In the genomic region with DNA sequence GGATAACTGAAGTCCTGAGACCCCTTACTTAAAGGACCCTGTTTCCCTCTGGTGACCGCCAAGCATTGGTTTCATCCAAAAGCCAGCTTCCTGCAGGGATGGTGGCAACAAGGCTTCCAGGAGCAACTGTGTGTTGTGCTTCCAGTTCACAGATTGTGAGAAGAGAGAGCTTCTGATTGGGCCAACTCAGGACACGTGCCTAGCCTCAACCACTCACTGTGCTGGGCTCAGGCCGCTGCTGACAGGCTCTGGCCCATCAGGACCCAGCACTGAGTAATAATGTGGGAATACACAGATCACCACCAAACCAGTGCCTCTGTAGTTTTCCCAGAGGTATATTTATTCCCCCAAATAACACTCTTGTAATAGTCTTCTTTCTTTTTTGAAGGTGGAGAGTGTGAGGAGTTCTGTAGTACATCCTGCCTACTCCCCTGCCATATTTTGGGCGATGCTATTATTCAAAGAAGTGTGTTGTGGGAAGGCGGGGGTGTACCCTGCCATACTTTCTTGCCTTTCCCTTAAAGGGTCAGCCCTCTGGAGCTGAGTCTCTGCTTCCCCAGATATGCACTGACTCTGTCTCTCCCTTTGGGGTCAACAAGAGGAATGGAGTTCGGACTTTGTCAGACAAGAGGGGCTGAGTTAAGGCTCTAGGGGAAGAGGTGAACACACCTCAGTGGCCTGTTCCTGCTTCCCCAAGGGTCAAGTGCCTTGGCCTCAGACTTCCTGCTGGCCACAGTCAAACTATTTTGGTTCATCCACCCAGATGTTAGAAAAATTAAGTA, we compare ENCODE assay signal across 17 cellular contexts. TPM values are rescaled to one million over a fixed set of nuclear protein-coding genes. Genes with fewer than 3 reads are reported as not detected.
DNase-seq lines count a peak whose midpoint lies in the region; FAIRE-seq and TF ChIP-seq lines count a peak whose summit lies in the region.
"Had no signal": no experiment of that assay in that cellular context is flagged by ENCODE, and none has a peak within 500 bp of the region (broad histone marks: within the 10 kb centered on the region; RNA-seq: fewer than 3 reads in every experiment).

No MANE protein-coding gene starts in this region.

- peaks cover 17% of the 10 kb centered on the region for H3K36me3 Mint-ChIP-seq in activated naive CD4-positive, alpha-beta T cell treated with anti-CD3 and anti-CD28 coated beads, Interleukin-2, amount 50 U/mL, for 24 hours
- peaks cover 6 to 28% (median 8%) of the 10 kb centered on the region in 3 donors for H3K36me3 Mint-ChIP-seq in immature natural killer cell

- peak overlapping the region; percentile 35 for H3K27ac Mint-ChIP-seq in activated naive CD4-positive, alpha-beta T cell treated with anti-CD3 and anti-CD28 coated beads, Interleukin-2, amount 50 U/mL, for 24 hours
- peak overlapping the region in 5 of 6 donors; percentile 44 to 74 (median 71) for H3K27ac Mint-ChIP-seq in immature natural killer cell

- no peak overlapping the region for H3K4me3 Mint-ChIP-seq in activated naive CD4-positive, alpha-beta T cell treated with anti-CD3 and anti-CD28 coated beads, Interleukin-2, amount 50 U/mL, for 24 hours
- no peak overlapping the region for H3K4me3 Mint-ChIP-seq in immature natural killer cell

- DNase-seq in activated naive CD4-positive, alpha-beta T cell treated with Interleukin-2 at 50 U/mL for 16 hours = no peak
- peak; percentile 47 for DNase-seq in activated CD8-positive, alpha-beta memory T cell treated with anti-CD3 and anti-CD28 coated beads, Interleukin-2, amount 50 U/mL, for 48 hours
- no peak for DNase-seq in immature natural killer cell
- no peak for DNase-seq in NCI-H187 (lab: John Stamatoyannopoulos, UW)
- DNase-seq in NCI-H2196 treated with DMSO at 0.1 percent for 48 hours (lab: John Stamatoyannopoulos, UW; ENCODE audit: unreplicated experiment) = no peak
- no peak for DNase-seq in GM12891 (ENCODE audit: insufficient read length, low spot score)
- DNase-seq: KBM-7; NCI-H1105; occipital lobe; stimulated activated CD4-positive, alpha-beta T cell treated with anti-CD3 and anti-CD28 coated beads, Interleukin-4, amount 100 ng/mL, for 4 hours; stimulated activated naive CD4-positive, alpha-beta T cell had no signal

- peaks cover 73% of the 10 kb centered on the region for H3K4me1 Mint-ChIP-seq in activated naive CD4-positive, alpha-beta T cell treated with anti-CD3 and anti-CD28 coated beads, Interleukin-2, amount 50 U/mL, for 24 hours
- peaks cover 87 to 89% of the 10 kb centered on the region in 2 donors for H3K4me1 Mint-ChIP-seq in immature natural killer cell

- no peak overlapping the region for H3K4me3 ChIP-seq in thymus (ENCODE audit: low read length)
- H3K4me3 ChIP-seq: SJSA1 had no signal

- no peaks in the 10 kb centered on the region for H3K27me3 Mint-ChIP-seq in activated naive CD4-positive, alpha-beta T cell treated with anti-CD3 and anti-CD28 coated beads, Interleukin-2, amount 50 U/mL, for 24 hours
- peaks cover 2 to 5% (median 3%) of the 10 kb centered on the region in 3 donors for H3K27me3 Mint-ChIP-seq in immature natural killer cell (ENCODE audit: low read depth in 3 of 3)

- H3K27ac ChIP-seq in thymus (ENCODE audit: low read depth) = peak overlapping the region; percentile 53
- H3K27ac ChIP-seq: SJSA1 had no signal

- H3K36me3 ChIP-seq in thymus (ENCODE audit: control insufficient read depth, insufficient read depth) = peaks cover 10% of the 10 kb centered on the region
- H3K36me3 ChIP-seq: SJSA1 had no signal

- H3K4me1 ChIP-seq in thymus (ENCODE audit: control insufficient read depth, insufficient read depth, low read length) = peaks cover 2% of the 10 kb centered on the region
- H3K4me1 ChIP-seq: SJSA1 had no signal

- no peak for TF ChIP-seq POLR2A in GM12891 (IDR thresholded peaks at IDR 0.05; ENCODE audit: low read depth, low read length)

- no peaks in the 10 kb centered on the region for H3K9me3 Mint-ChIP-seq in activated naive CD4-positive, alpha-beta T cell treated with anti-CD3 and anti-CD28 coated beads, Interleukin-2, amount 50 U/mL, for 24 hours
- no peaks in the 10 kb centered on the region for H3K9me3 Mint-ChIP-seq in immature natural killer cell

- H3K27me3 ChIP-seq in thymus (ENCODE audit: control insufficient read depth, insufficient read depth) = no peaks in the 10 kb centered on the region

- WGBS in thymus = 98% methylated on average over 6 of the region's 6 CpGs

- FAIRE-seq in GM12891 (lab: Jason Lieb, UNC) = no peak
- FAIRE-seq: astrocyte, H54, TTC549 had no signal

- no peaks in the 10 kb centered on the region for H3K9me3 ChIP-seq in thymus (ENCODE audit: control insufficient read depth)
- H3K9me3 ChIP-seq: SJSA1 had no signal

TF ChIP-seq in GM12891, 5 proteins besides CTCF, POLR2A, EP300 and RAD21:
- TF ChIP-seq POU2F2 (IDR thresholded peaks at IDR 0.05; ENCODE audit: low read depth, low read length) (no peak), POLR2AphosphoS5 (IDR thresholded peaks at IDR 0.05; ENCODE audit: low read depth, low read length) (no peak), PAX5 (IDR thresholded peaks at IDR 0.05; ENCODE audit: insufficient read depth, low read length, severe bottlenecking) (no peak), TAF1 (IDR thresholded peaks at IDR 0.05; ENCODE audit: low read depth, low read length) (no peak), SPI1 (IDR thresholded peaks at IDR 0.05; ENCODE audit: low read depth, low read length) (no peak)

RNA-seq across cellular contexts. Expression of a gene that starts 23.2 kb away (rescaled TPM):
- polyA plus RNA-seq in immature natural killer cell = 10 to 100 TPM; 23.6 to 42.8 (median 24.9) TPM
- 13.8 TPM for polyA plus RNA-seq in thymus
- 60.8 TPM for polyA plus RNA-seq in GM12891 (2012; ENCODE audit: low read depth, missing spikeins)
